32 cellular contexts compared by ENCODE assay signal in the genomic region with DNA sequence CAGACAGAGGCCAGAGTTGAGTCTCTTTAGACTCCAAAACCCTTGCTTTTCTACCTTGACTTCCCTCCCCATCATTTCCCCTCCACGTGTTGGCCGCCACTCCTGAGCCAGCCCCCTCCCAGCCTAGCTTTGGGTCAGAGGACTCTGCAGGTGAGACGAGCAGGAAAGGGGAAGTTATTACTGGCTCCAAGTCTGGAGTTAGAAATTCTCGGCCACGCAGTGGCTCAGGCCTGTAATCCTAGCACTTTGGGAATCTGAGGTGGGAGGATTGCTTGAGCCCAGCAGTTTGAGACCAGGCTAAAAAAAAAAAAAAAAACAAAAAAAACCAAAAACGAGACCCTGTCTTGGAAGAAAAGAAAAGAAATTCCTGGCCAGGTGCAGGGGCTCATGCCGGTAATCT. TPM values are rescaled to one million over a fixed set of nuclear protein-coding genes. Genes with fewer than 3 reads are reported as not detected.
"Had no signal": no experiment of that assay in that cellular context is flagged by ENCODE, and none has a peak within 500 bp of the region (broad histone marks: within the 10 kb centered on the region; RNA-seq: fewer than 3 reads in every experiment).

No MANE protein-coding gene starts in this region.

- H3K36me3 Mint-ChIP-seq: stimulated activated memory B cell treated with anti-CD40 and anti-IgM and Interleukin-4, amounts not matched to agents 10 μg/mL and 1 μg/mL and 100 μg/mL, for 72 hours; stimulated activated naive B cell treated with anti-CD40 and anti-IgM and Interleukin-4, amounts not matched to agents 10 μg/mL and 1 μg/mL and 100 μg/mL, for 72 hours; type B pancreatic cell had no signal

- DNase-seq: stimulated activated CD4-positive, alpha-beta T cell treated with anti-CD3 and anti-CD28 coated beads, Interleukin-2, amount 100 ng/mL, for 48 hours; stimulated activated CD4-positive, alpha-beta T cell treated with anti-CD3 and anti-CD28 coated beads, Interleukin-4, amount 100 ng/mL, for 1 hour; stimulated activated CD4-positive, alpha-beta T cell treated with anti-CD3 and anti-CD28 coated beads, Interleukin-4, amount 100 ng/mL, for 24 hours; stimulated activated CD4-positive, alpha-beta T cell treated with anti-CD3 and anti-CD28 coated beads, Interleukin-4, amount 100 ng/mL, for 4 hours; stimulated activated CD8-positive, alpha-beta memory T cell treated with anti-CD3 and anti-CD28 coated beads, Interleukin-4, amount 100 ng/mL, for 48 hours; stimulated activated naive B cell treated with anti-CD40 and anti-IgM and Interleukin-4, amounts not matched to agents 10 μg/mL and 1 μg/mL and 100 μg/mL, for 72 hours; stimulated activated naive CD4-positive, alpha-beta T cell; stimulated activated naive CD4-positive, alpha-beta T cell treated with Interleukin-2 at 50 U/mL for 16 hours; stimulated activated naive CD8-positive, alpha-beta T cell treated with anti-CD3 and anti-CD28 coated beads, Interleukin-15, amount 100 ng/mL, for 72 hours; stimulated activated naive CD8-positive, alpha-beta T cell treated with anti-CD3 and anti-CD28 coated beads, Interleukin-15, Interleukin-2, amounts not matched to agents 100 U/mL and 50 U/mL, for 24 hours; stomach; substantia nigra; testis; tibial artery; transverse colon; trophoblast cell; upper lobe of left lung; upper lobe of right lung; uterus had no signal

- H3K4me3 Mint-ChIP-seq: stimulated activated effector memory CD8-positive, alpha-beta T cell treated with anti-CD3 and anti-CD28 coated beads, Interleukin-12 subunit alpha, Interleukin-12 subunit beta, amount 100 ng/mL, for 72 hours; stimulated activated memory B cell treated with anti-CD40 and anti-IgM and Interleukin-4, amounts not matched to agents 10 μg/mL and 1 μg/mL and 100 μg/mL, for 72 hours; stimulated activated naive B cell treated with anti-CD40 and anti-IgM and Interleukin-4, amounts not matched to agents 10 μg/mL and 1 μg/mL and 100 μg/mL, for 72 hours; stimulated activated naive CD8-positive, alpha-beta T cell treated with anti-CD3 and anti-CD28 coated beads, Interleukin-15, amount 100 ng/mL, for 72 hours; stimulated activated naive CD8-positive, alpha-beta T cell treated with anti-CD3 and anti-CD28 coated beads, Interleukin-15, Interleukin-2, amounts not matched to agents 100 ng/mL and 50 ng/mL, for 24 hours; type B pancreatic cell had no signal

- H3K9me3 ChIP-seq: stomach, suprapubic skin, testis, thoracic aorta, thyroid gland, tibial artery, tibial nerve, transverse colon, upper lobe of left lung, upper lobe of right lung, uterus, vagina had no signal

- H3K4me1 ChIP-seq: testis, thyroid gland, upper lobe of right lung, uterus had no signal

- H3K36me3 ChIP-seq: stomach, suprapubic skin, thoracic aorta, thyroid gland, tibial artery, tibial nerve, transverse colon, upper lobe of left lung, upper lobe of right lung, uterus, vagina had no signal

- H3K4me3 ChIP-seq: stomach, suprapubic skin, testis, thoracic aorta, thyroid gland, tibial artery, tibial nerve, transverse colon, upper lobe of left lung, upper lobe of right lung, uterus, vagina had no signal

- H3K27ac ChIP-seq: stomach, suprapubic skin, testis, thoracic aorta, thyroid gland, tibial artery, tibial nerve, transverse colon, upper lobe of left lung, upper lobe of right lung, uterus, vagina had no signal

- H3K27ac Mint-ChIP-seq: stimulated activated effector memory CD8-positive, alpha-beta T cell treated with anti-CD3 and anti-CD28 coated beads, Interleukin-12 subunit alpha, Interleukin-12 subunit beta, amount 100 ng/mL, for 72 hours; stimulated activated memory B cell treated with anti-CD40 and anti-IgM and Interleukin-4, amounts not matched to agents 10 μg/mL and 1 μg/mL and 100 μg/mL, for 72 hours; stimulated activated naive B cell treated with anti-CD40 and anti-IgM and Interleukin-4, amounts not matched to agents 10 μg/mL and 1 μg/mL and 100 μg/mL, for 72 hours; stimulated activated naive CD8-positive, alpha-beta T cell treated with anti-CD3 and anti-CD28 coated beads, Interleukin-15, amount 100 ng/mL, for 72 hours; type B pancreatic cell had no signal

- ATAC-seq: stimulated activated effector memory CD8-positive, alpha-beta T cell treated with anti-CD3 and anti-CD28 coated beads, Interleukin-12 subunit alpha, Interleukin-12 subunit beta, amount 100 ng/mL, for 72 hours; stimulated activated memory B cell treated with anti-CD40 and anti-IgM and Interleukin-4, amounts not matched to agents 10 μg/mL and 1 μg/mL and 100 μg/mL, for 72 hours; stimulated activated naive B cell treated with anti-CD40 and anti-IgM and Interleukin-4, amounts not matched to agents 10 μg/mL and 1 μg/mL and 100 μg/mL, for 72 hours; stimulated activated naive CD8-positive, alpha-beta T cell treated with anti-CD3 and anti-CD28 coated beads, Interleukin-15, amount 100 ng/mL, for 72 hours; stimulated activated naive CD8-positive, alpha-beta T cell treated with anti-CD3 and anti-CD28 coated beads, Interleukin-15, Interleukin-2, amounts not matched to agents 100 U/mL and 50 U/mL, for 24 hours; upper lobe of right lung had no signal

- H3K9me3 Mint-ChIP-seq: stimulated activated effector memory CD8-positive, alpha-beta T cell treated with anti-CD3 and anti-CD28 coated beads, Interleukin-12 subunit alpha, Interleukin-12 subunit beta, amount 100 ng/mL, for 72 hours; stimulated activated memory B cell treated with anti-CD40 and anti-IgM and Interleukin-4, amounts not matched to agents 10 μg/mL and 1 μg/mL and 100 μg/mL, for 72 hours; stimulated activated naive B cell treated with anti-CD40 and anti-IgM and Interleukin-4, amounts not matched to agents 10 μg/mL and 1 μg/mL and 100 μg/mL, for 72 hours; stimulated activated naive CD8-positive, alpha-beta T cell treated with anti-CD3 and anti-CD28 coated beads, Interleukin-15, amount 100 ng/mL, for 72 hours; stimulated activated naive CD8-positive, alpha-beta T cell treated with anti-CD3 and anti-CD28 coated beads, Interleukin-15, Interleukin-2, amounts not matched to agents 100 ng/mL and 50 ng/mL, for 24 hours; type B pancreatic cell had no signal

RNA-seq across cellular contexts. Expression of gene VSX2, which starts 8.8 kb away (rescaled TPM):
- total RNA-seq: stomach, subcutaneous adipose tissue, suprapubic skin, temporal lobe, thoracic aorta, thyroid gland, tibial nerve, transverse colon, upper lobe of right lung, ureter, urinary bladder, uterus, vagina had no signal
